Comparison of ENCODE assay signal across 10 cellular contexts in the genomic region with DNA sequence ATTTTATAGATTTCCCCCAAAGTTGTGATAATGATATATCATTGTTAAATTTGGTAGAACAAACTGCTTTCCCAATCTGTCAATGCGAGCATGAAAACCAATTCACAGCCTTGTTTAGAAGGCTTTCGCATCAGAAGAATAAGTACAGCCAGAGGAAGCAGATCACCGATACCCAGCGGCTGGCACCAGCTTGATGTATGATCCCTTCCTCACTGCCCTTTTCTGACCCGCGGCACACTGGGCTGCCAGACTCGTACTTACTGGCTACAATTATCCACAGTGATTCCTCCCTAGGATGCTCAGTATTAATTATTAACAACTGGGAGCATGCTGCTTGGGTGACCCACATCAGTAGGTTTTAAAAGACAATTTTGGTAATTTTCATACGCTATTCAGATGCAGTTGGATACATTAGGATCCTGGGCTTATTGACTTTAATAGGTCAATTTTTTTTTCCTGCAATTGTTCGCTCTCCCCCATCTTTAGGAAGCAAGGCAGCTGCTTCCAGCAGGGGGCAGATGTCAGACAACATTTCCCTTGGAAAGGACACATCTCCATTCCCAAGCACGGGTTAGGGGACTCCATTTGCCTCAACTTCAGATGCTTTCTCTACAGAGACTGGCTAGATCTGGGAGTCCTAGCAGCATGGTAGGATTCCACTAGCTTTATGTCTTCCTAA.
DNase-seq lines count a peak whose midpoint lies in the region; ATAC-seq and TF ChIP-seq lines count a peak whose summit lies in the region.
"Had no signal": no experiment of that assay in that cellular context is flagged by ENCODE, and none has a peak within 500 bp of the region (broad histone marks: within the 10 kb centered on the region; RNA-seq: fewer than 3 reads in every experiment).

No MANE protein-coding gene starts in this region.

- H3K27ac ChIP-seq in SK-N-SH (ENCODE audit: low read depth in 2 of 2, low read length in 1 of 2) (no peak overlapping the region), OCI-LY1 (ENCODE audit: low read depth, low read length, poor library complexity, severe bottlenecking) (no peak overlapping the region), substantia nigra (ENCODE audit: low read depth, low read length, poor library complexity, severe bottlenecking) (peak overlapping the region; percentile 60)

- H3K79me2 ChIP-seq in SK-N-SH (ENCODE audit: insufficient read depth), result no peaks in the 10 kb centered on the region
- H3K79me2 ChIP-seq in OCI-LY1 (ENCODE audit: insufficient read depth, low read length), result no peaks in the 10 kb centered on the region

- no peak overlapping the region for H2AFZ ChIP-seq in SK-N-SH (ENCODE audit: low read depth)
- H2AFZ ChIP-seq in OCI-LY1 (ENCODE audit: low read length), result no peak overlapping the region

- no peak overlapping the region for H3K4me3 Mint-ChIP-seq in activated naive CD4-positive, alpha-beta T cell treated with anti-CD3 and anti-CD28 coated beads, Interleukin-2, amount 10 ng/mL, durations not matched to agents 7 days and 5 days
- H3K4me3 Mint-ChIP-seq: CD4-positive, alpha-beta memory T cell; IgD-negative memory B cell had no signal

- H4K20me1 ChIP-seq in SK-N-SH (ENCODE audit: insufficient read depth) (no peaks in the 10 kb centered on the region), OCI-LY1 (ENCODE audit: insufficient read depth, low read length) (no peaks in the 10 kb centered on the region)

- WGBS in SK-N-SH (ENCODE audit: low lambda C conversion rate), result 57% methylated on average over 10 of the region's 10 CpGs

- TF ChIP-seq EP300 in SK-N-SH (IDR thresholded peaks at IDR 0.05; ENCODE audit: borderline replicate concordance in 1 of 2, low read depth in 1 of 2, low read length in 1 of 2), result no peak

- peaks cover 3% of the 10 kb centered on the region for H3K9me3 Mint-ChIP-seq in activated naive CD4-positive, alpha-beta T cell treated with anti-CD3 and anti-CD28 coated beads, Interleukin-2, amount 10 ng/mL, durations not matched to agents 7 days and 5 days

- ATAC-seq in SK-N-SH treated with all-trans-retinoic acid at 6 μM for 48 hours, result no peak

- TF ChIP-seq CTCF in SK-N-SH (IDR thresholded peaks at IDR 0.05) (peak; percentile 41), OCI-LY1 (IDR thresholded peaks at IDR 0.05; ENCODE audit: low read length) (peak; percentile 32; the same call in 1 of the 2 replicates), foreskin fibroblast (IDR thresholded peaks at IDR 0.05; ENCODE audit: low read depth, low read length) (peak; percentile 45)

- no peaks in the 10 kb centered on the region for H3K9me2 ChIP-seq in SK-N-SH
- H3K9me2 ChIP-seq in OCI-LY1 (ENCODE audit: low read depth, low read length), result no peaks in the 10 kb centered on the region

- no peaks in the 10 kb centered on the region for H3K27me3 ChIP-seq in SK-N-SH (ENCODE audit: insufficient read depth)
- H3K27me3 ChIP-seq in OCI-LY1 (ENCODE audit: insufficient read depth, low read length), result no peaks in the 10 kb centered on the region

- H3F3A ChIP-seq in SK-N-SH (replicated peaks; ENCODE audit: insufficient read depth) (no peaks in the 10 kb centered on the region), OCI-LY1 (ENCODE audit: insufficient read depth, low read length) (no peaks in the 10 kb centered on the region)

- peak; percentile 37 for DNase-seq in SK-N-SH
- no peak for DNase-seq in foreskin fibroblast
- DNase-seq in substantia nigra (lab: John Stamatoyannopoulos, UW), result peak in 31 of 49 donors; percentile 9 to 71 (median 37)
- DNase-seq in NCI-H187 (lab: John Stamatoyannopoulos, UW), result no peak
- DNase-seq in activated naive CD4-positive, alpha-beta T cell treated with anti-CD3 and anti-CD28 coated beads, Interleukin-2, amount 10 ng/mL, durations not matched to agents 7 days and 5 days, result no peak
- no peak for DNase-seq in SKM-1 (lab: John Stamatoyannopoulos, UW; ENCODE audit: unreplicated experiment)
- DNase-seq: CD4-positive, alpha-beta memory T cell had no signal

- no peak overlapping the region for H3K27ac Mint-ChIP-seq in activated naive CD4-positive, alpha-beta T cell treated with anti-CD3 and anti-CD28 coated beads, Interleukin-2, amount 10 ng/mL, durations not matched to agents 7 days and 5 days
- H3K27ac Mint-ChIP-seq: CD4-positive, alpha-beta memory T cell; IgD-negative memory B cell had no signal

- CTCF ChIA-PET in SK-N-SH (lab: Yijun Ruan, JAX), result interaction anchor here (0.6 to 3.1 kb wide), 19 partner anchors 10 to 542 kb away, joined by 3 to 15 read pairs (median 4); no protein-coding TSS in a partner anchor
- CTCF ChIA-PET in activated naive CD4-positive, alpha-beta T cell treated with anti-CD3 and anti-CD28 coated beads, Interleukin-2, amount 10 ng/mL, durations not matched to agents 7 days and 5 days (lab: Charles Lee), result interaction anchor here (1.5 kb wide), 1 partner anchor 881 kb away, joined by 3 read pairs; no protein-coding TSS in a partner anchor

- H3K4me2 ChIP-seq in SK-N-SH (no peak overlapping the region), OCI-LY1 (ENCODE audit: low read length) (no peak overlapping the region)

- no peaks in the 10 kb centered on the region for H3K36me3 Mint-ChIP-seq in activated naive CD4-positive, alpha-beta T cell treated with anti-CD3 and anti-CD28 coated beads, Interleukin-2, amount 10 ng/mL, durations not matched to agents 7 days and 5 days
- H3K36me3 Mint-ChIP-seq: CD4-positive, alpha-beta memory T cell; IgD-negative memory B cell had no signal

- no peaks in the 10 kb centered on the region for H3K27me3 Mint-ChIP-seq in activated naive CD4-positive, alpha-beta T cell treated with anti-CD3 and anti-CD28 coated beads, Interleukin-2, amount 10 ng/mL, durations not matched to agents 7 days and 5 days
- H3K27me3 Mint-ChIP-seq: IgD-negative memory B cell had no signal

- H3K4me1 ChIP-seq in SK-N-SH (ENCODE audit: control insufficient read depth in 1 of 2, insufficient read depth in 2 of 2, low read depth in 1 of 2, low read length in 1 of 2) (no peaks in the 10 kb centered on the region; a peak in 1 of 4 replicates), OCI-LY1 (ENCODE audit: insufficient read depth, low read length, severe bottlenecking) (no peaks in the 10 kb centered on the region)

- no peaks in the 10 kb centered on the region for H3K4me1 Mint-ChIP-seq in activated naive CD4-positive, alpha-beta T cell treated with anti-CD3 and anti-CD28 coated beads, Interleukin-2, amount 10 ng/mL, durations not matched to agents 7 days and 5 days
- H3K4me1 Mint-ChIP-seq: CD4-positive, alpha-beta memory T cell; IgD-negative memory B cell had no signal

- POLR2A ChIA-PET in SK-N-SH (lab: Yijun Ruan, JAX), result no interaction called here

- H3K9ac ChIP-seq in SK-N-SH (no peak overlapping the region), OCI-LY1 (ENCODE audit: low read length) (no peak overlapping the region)

- H3K36me3 ChIP-seq in SK-N-SH (replicated peaks in 1 of 2; ENCODE audit: control insufficient read depth in 1 of 2, insufficient read depth in 2 of 2, low read length in 1 of 2) (no peaks in the 10 kb centered on the region), OCI-LY1 (ENCODE audit: insufficient read depth, low read length) (no peaks in the 10 kb centered on the region)

- H3K4me3 ChIP-seq in SK-N-SH (ENCODE audit: low read depth in 2 of 2, low read length in 1 of 2) (no peak overlapping the region), OCI-LY1 (ENCODE audit: low read depth, low read length, poor library complexity, severe bottlenecking) (no peak overlapping the region), foreskin fibroblast (ENCODE audit: low read depth in 1 of 2, low read length in 2 of 2) (no peak overlapping the region)

- H3K9me3 ChIP-seq in SK-N-SH (no peaks in the 10 kb centered on the region), OCI-LY1 (ENCODE audit: low read length) (no peaks in the 10 kb centered on the region)

- peak; percentile 56 for TF ChIP-seq RAD21 in SK-N-SH (IDR thresholded peaks at IDR 0.05; ENCODE audit: low read length)

TF ChIP-seq in SK-N-SH, 30 proteins besides CTCF, POLR2A, EP300 and RAD21:
- TF ChIP-seq MEF2A (IDR thresholded peaks at IDR 0.05; ENCODE audit: borderline replicate concordance, low read depth), result no peak
- no peak for TF ChIP-seq JUND (IDR thresholded peaks at IDR 0.05)
- TF ChIP-seq, protein P1, sequence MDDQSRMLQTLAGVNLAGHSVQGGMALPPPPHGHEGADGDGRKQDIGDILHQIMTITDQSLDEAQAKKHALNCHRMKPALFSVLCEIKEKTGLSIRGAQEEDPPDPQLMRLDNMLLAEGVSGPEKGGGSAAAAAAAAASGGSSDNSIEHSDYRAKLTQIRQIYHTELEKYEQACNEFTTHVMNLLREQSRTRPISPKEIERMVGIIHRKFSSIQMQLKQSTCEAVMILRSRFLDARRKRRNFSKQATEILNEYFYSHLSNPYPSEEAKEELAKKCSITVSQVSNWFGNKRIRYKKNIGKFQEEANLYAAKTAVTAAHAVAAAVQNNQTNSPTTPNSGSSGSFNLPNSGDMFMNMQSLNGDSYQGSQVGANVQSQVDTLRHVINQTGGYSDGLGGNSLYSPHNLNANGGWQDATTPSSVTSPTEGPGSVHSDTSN (IDR thresholded peaks at IDR 0.05), result no peak
- no peak for TF ChIP-seq TEAD4 (IDR thresholded peaks at IDR 0.05; ENCODE audit: borderline replicate concordance, insufficient read depth)
- TF ChIP-seq SIN3A (IDR thresholded peaks at IDR 0.05; ENCODE audit: borderline replicate concordance, low read depth, low read length), result no peak
- peak; percentile 40; the same call in 1 of the 2 replicates for TF ChIP-seq SMC3 (IDR thresholded peaks at IDR 0.05; ENCODE audit: low read depth, low read length)

TF ChIP-seq in SK-N-SH treated with all-trans-retinoic acid at 6 μM for 48 hours, 23 proteins besides CTCF, POLR2A, EP300 and RAD21:
- TF ChIP-seq GLIS3 (CRISPR knock-in tag; IDR thresholded peaks at IDR 0.05) (no peak), ZNF70 (CRISPR knock-in tag; IDR thresholded peaks at IDR 0.05) (no peak)
TF ChIP-seq in SK-N-SH treated with all-trans-retinoic acid at 6 μM for 48 hours: peak in this region for 0.

Comparison
In these comparisons a context has a peak if more than half of its experiments do, and no peak if none do; other contexts are left out.
1. DNase-seq: peak in SK-N-SH (single experiment) and substantia nigra (31 of 49); none in foreskin fibroblast (0 of 2), NCI-H187 (0 of 2), activated naive CD4-positive, alpha-beta T cell treated with anti-CD3 and anti-CD28 coated beads, Interleukin-2, amount 10 ng/mL, durations not matched to agents 7 days and 5 days (single experiment) and SKM-1 (single experiment).
2. Peak in every context shown above with its lines, with median percentiles within 50 percentile points of each other: CTCF ChIP-seq.